ENCODE assay signal across 8 cellular contexts in the genomic region with DNA sequence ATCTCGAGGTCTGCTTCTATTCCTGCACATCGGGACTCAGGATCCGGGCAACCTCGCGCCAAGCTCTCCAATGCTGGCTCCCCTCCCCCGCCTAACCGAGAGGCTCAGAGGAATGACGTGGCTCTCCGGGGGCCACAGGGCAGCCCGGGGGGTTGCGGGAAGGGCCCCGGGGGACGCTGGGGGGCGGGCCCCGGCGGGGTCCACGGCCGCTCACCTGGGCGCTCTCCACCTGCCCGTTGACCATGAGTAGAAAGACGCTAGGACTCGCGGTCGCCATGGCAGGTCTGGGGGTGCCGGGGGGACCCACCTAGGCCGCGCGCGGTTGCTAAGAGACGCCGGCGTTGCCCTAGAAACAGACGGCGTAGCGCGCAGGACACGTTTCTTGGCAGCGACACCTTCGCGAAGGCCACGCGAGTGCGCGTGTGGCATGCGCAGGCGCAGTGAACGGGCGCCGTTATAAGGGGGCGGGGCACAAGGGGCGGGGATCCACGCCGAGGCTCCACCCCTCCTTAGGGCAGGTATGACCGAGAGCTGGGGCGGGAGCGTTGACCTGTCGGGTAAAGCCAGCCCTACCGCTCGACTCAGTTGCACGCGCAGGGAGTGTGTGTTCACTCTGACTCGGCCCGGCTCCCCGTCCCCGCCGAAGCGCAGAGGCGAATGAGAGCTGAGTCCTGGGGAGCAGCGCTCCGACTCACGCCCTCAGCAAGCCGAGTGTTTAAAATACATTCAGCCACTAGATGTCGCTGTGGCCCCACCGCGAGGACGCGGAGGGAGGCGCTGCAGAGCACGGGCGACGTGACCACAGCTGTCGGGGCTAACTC. TPM values are rescaled to one million over a fixed set of nuclear protein-coding genes. Genes with fewer than 3 reads are reported as not detected.
DNase-seq lines count a peak whose midpoint lies in the region; ATAC-seq and TF ChIP-seq lines count a peak whose summit lies in the region.

A gene with protein sequence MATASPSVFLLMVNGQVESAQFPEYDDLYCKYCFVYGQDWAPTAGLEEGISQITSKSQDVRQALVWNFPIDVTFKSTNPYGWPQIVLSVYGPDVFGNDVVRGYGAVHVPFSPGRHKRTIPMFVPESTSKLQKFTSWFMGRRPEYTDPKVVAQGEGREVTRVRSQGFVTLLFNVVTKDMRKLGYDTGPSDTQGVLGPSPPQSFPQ (minus strand): TSS at position 431 of the 821 bp plus-strand sequence. CDS start 154 bp downstream, at position 277.

- peak; percentile 99 for TF ChIP-seq RAD21 in Ishikawa (IDR thresholded peaks at IDR 0.05; ENCODE audit: low read depth)

- peak within 1 kb of the TSS; percentile 87 for H3K4me3 Mint-ChIP-seq in activated T-helper 1 cell treated with anti-CD3 and anti-CD28 coated beads, Interleukin-12 subunit alpha, Interleukin-12 subunit beta, Interleukin-2, Interleukin-4 antibody, amounts not matched to agents 30 ng/mL and 10 ng/mL and 1 ng/mL, durations not matched to agents 14 hours and 24 hours and 36 hours
- H3K4me3 Mint-ChIP-seq in naive B cell = peak within 1 kb of the TSS; percentile 70 to 97 (median 94)
- peak within 1 kb of the TSS; percentile 84 for H3K4me3 Mint-ChIP-seq in stimulated activated memory B cell treated with anti-CD40 and anti-IgM and Interleukin-4, amounts not matched to agents 10 μg/mL and 1 μg/mL and 100 μg/mL, for 72 hours

- intact Hi-C loops in activated T-helper 1 cell treated with anti-CD3 and anti-CD28 coated beads, Interleukin-12 subunit alpha, Interleukin-12 subunit beta, Interleukin-2, Interleukin-4 antibody, amounts not matched to agents 30 ng/mL and 10 ng/mL and 1 ng/mL, durations not matched to agents 14 hours and 24 hours and 36 hours (cut with micrococcal nuclease) = loop anchor here (1.0 to 5.0 kb wide), 5 partner anchors 15 to 404 kb away; a partner anchor contains a TSS

- H3K36me3 Mint-ChIP-seq in activated T-helper 1 cell treated with anti-CD3 and anti-CD28 coated beads, Interleukin-12 subunit alpha, Interleukin-12 subunit beta, Interleukin-2, Interleukin-4 antibody, amounts not matched to agents 30 ng/mL and 10 ng/mL and 1 ng/mL, durations not matched to agents 14 hours and 24 hours and 36 hours (ENCODE audit: low read depth) = no peaks in the 10 kb centered on the region
- H3K36me3 Mint-ChIP-seq in naive B cell = no peaks in the 10 kb centered on the region
- no peaks in the 10 kb centered on the region for H3K36me3 Mint-ChIP-seq in stimulated activated memory B cell treated with anti-CD40 and anti-IgM and Interleukin-4, amounts not matched to agents 10 μg/mL and 1 μg/mL and 100 μg/mL, for 72 hours

- no peak for TF ChIP-seq EP300 in Ishikawa (IDR thresholded peaks at IDR 0.05; ENCODE audit: borderline replicate concordance)

- peak within 1 kb of the TSS; percentile 67 for H3K27ac Mint-ChIP-seq in activated T-helper 1 cell treated with anti-CD3 and anti-CD28 coated beads, Interleukin-12 subunit alpha, Interleukin-12 subunit beta, Interleukin-2, Interleukin-4 antibody, amounts not matched to agents 30 ng/mL and 10 ng/mL and 1 ng/mL, durations not matched to agents 14 hours and 24 hours and 36 hours
- peak within 1 kb of the TSS; percentile 66 to 96 (median 92) for H3K27ac Mint-ChIP-seq in naive B cell
- H3K27ac Mint-ChIP-seq in stimulated activated memory B cell treated with anti-CD40 and anti-IgM and Interleukin-4, amounts not matched to agents 10 μg/mL and 1 μg/mL and 100 μg/mL, for 72 hours = peak within 1 kb of the TSS; percentile 22

- H3K27me3 Mint-ChIP-seq in activated T-helper 1 cell treated with anti-CD3 and anti-CD28 coated beads, Interleukin-12 subunit alpha, Interleukin-12 subunit beta, Interleukin-2, Interleukin-4 antibody, amounts not matched to agents 30 ng/mL and 10 ng/mL and 1 ng/mL, durations not matched to agents 14 hours and 24 hours and 36 hours (ENCODE audit: insufficient read depth) = peaks cover 16% of the 10 kb centered on the region
- H3K27me3 Mint-ChIP-seq in naive B cell = peaks cover 17 to 35% (median 25%) of the 10 kb centered on the region in 3 donors
- peaks cover 8% of the 10 kb centered on the region for H3K27me3 Mint-ChIP-seq in stimulated activated memory B cell treated with anti-CD40 and anti-IgM and Interleukin-4, amounts not matched to agents 10 μg/mL and 1 μg/mL and 100 μg/mL, for 72 hours

- DNase-seq in DMS53 (lab: John Stamatoyannopoulos, UW) = peak; percentile 94
- DNase-seq in activated T-helper 1 cell treated with anti-CD3 and anti-CD28 coated beads, Interleukin-12 subunit alpha, Interleukin-12 subunit beta, Interleukin-2, Interleukin-4 antibody, amounts not matched to agents 30 ng/mL and 10 ng/mL and 1 ng/mL, durations not matched to agents 14 hours and 24 hours and 36 hours (ENCODE audit: low spot score) = peak; percentile 85
- DNase-seq in fibroblast of gingiva (ENCODE audit: low read depth) = peak; percentile 91
- peak; percentile 90 for DNase-seq in naive B cell

- peaks cover 7% of the 10 kb centered on the region for H3K4me1 Mint-ChIP-seq in activated T-helper 1 cell treated with anti-CD3 and anti-CD28 coated beads, Interleukin-12 subunit alpha, Interleukin-12 subunit beta, Interleukin-2, Interleukin-4 antibody, amounts not matched to agents 30 ng/mL and 10 ng/mL and 1 ng/mL, durations not matched to agents 14 hours and 24 hours and 36 hours (ENCODE audit: low read depth)
- peaks cover 5 to 17% (median 12%) of the 10 kb centered on the region in 3 donors for H3K4me1 Mint-ChIP-seq in naive B cell
- peaks cover 15% of the 10 kb centered on the region for H3K4me1 Mint-ChIP-seq in stimulated activated memory B cell treated with anti-CD40 and anti-IgM and Interleukin-4, amounts not matched to agents 10 μg/mL and 1 μg/mL and 100 μg/mL, for 72 hours

- ATAC-seq in GM21576 (IDR thresholded peaks at IDR 0.05; ENCODE audit: unreplicated experiment) (peak; percentile 67), naive B cell (ENCODE audit: low read depth in 2 of 2) (peak; percentile 84)
- ATAC-seq in stimulated activated memory B cell treated with anti-CD40 and anti-IgM and Interleukin-4, amounts not matched to agents 10 μg/mL and 1 μg/mL and 100 μg/mL, for 72 hours = peak; percentile 92

- H3K9me3 Mint-ChIP-seq in activated T-helper 1 cell treated with anti-CD3 and anti-CD28 coated beads, Interleukin-12 subunit alpha, Interleukin-12 subunit beta, Interleukin-2, Interleukin-4 antibody, amounts not matched to agents 30 ng/mL and 10 ng/mL and 1 ng/mL, durations not matched to agents 14 hours and 24 hours and 36 hours = no peaks in the 10 kb centered on the region
- H3K9me3 Mint-ChIP-seq in naive B cell = peaks cover 0 to 1% (median 0%) of the 10 kb centered on the region in 7 donors
- no peaks in the 10 kb centered on the region for H3K9me3 Mint-ChIP-seq in stimulated activated memory B cell treated with anti-CD40 and anti-IgM and Interleukin-4, amounts not matched to agents 10 μg/mL and 1 μg/mL and 100 μg/mL, for 72 hours

TF ChIP-seq in Ishikawa, 13 proteins besides CTCF, POLR2A, EP300 and RAD21 (continues in another document):
- TF ChIP-seq EGR1 (IDR thresholded peaks at IDR 0.05) (peak; percentile 32; the same call in 1 of the 2 replicates), FOXM1 (IDR thresholded peaks at IDR 0.05; ENCODE audit: borderline replicate concordance, low read depth) (no peak), CREB1 (IDR thresholded peaks at IDR 0.05; ENCODE audit: low read depth) (no peak; the same call in 1 of the 2 replicates), TAF1 (IDR thresholded peaks at IDR 0.05; ENCODE audit: low read depth) (no peak; the same call in 1 of the 2 replicates), TCF12 (IDR thresholded peaks at IDR 0.05; ENCODE audit: low read depth) (no peak; the same call in 1 of the 2 replicates), NFIC (IDR thresholded peaks at IDR 0.05) (no peak; the same call in 1 of the 2 replicates), TEAD4 (IDR thresholded peaks at IDR 0.05) (peak; percentile 43), CEBPB (IDR thresholded peaks at IDR 0.05) (no peak)
- TF ChIP-seq, protein P1, sequence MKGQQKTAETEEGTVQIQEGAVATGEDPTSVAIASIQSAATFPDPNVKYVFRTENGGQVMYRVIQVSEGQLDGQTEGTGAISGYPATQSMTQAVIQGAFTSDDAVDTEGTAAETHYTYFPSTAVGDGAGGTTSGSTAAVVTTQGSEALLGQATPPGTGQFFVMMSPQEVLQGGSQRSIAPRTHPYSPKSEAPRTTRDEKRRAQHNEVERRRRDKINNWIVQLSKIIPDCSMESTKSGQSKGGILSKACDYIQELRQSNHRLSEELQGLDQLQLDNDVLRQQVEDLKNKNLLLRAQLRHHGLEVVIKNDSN (IDR thresholded peaks at IDR 0.05) = peak; percentile 21; the same call in 1 of the 2 replicates

TF ChIP-seq in PFSK-1, 5 proteins besides CTCF, POLR2A, EP300 and RAD21 (continues in another document):
- TF ChIP-seq, protein P2, sequence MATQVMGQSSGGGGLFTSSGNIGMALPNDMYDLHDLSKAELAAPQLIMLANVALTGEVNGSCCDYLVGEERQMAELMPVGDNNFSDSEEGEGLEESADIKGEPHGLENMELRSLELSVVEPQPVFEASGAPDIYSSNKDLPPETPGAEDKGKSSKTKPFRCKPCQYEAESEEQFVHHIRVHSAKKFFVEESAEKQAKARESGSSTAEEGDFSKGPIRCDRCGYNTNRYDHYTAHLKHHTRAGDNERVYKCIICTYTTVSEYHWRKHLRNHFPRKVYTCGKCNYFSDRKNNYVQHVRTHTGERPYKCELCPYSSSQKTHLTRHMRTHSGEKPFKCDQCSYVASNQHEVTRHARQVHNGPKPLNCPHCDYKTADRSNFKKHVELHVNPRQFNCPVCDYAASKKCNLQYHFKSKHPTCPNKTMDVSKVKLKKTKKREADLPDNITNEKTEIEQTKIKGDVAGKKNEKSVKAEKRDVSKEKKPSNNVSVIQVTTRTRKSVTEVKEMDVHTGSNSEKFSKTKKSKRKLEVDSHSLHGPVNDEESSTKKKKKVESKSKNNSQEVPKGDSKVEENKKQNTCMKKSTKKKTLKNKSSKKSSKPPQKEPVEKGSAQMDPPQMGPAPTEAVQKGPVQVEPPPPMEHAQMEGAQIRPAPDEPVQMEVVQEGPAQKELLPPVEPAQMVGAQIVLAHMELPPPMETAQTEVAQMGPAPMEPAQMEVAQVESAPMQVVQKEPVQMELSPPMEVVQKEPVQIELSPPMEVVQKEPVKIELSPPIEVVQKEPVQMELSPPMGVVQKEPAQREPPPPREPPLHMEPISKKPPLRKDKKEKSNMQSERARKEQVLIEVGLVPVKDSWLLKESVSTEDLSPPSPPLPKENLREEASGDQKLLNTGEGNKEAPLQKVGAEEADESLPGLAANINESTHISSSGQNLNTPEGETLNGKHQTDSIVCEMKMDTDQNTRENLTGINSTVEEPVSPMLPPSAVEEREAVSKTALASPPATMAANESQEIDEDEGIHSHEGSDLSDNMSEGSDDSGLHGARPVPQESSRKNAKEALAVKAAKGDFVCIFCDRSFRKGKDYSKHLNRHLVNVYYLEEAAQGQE (IDR thresholded peaks at IDR 0.05; ENCODE audit: insufficient read depth in 1 of 2, low read depth in 2 of 2, low read length in 2 of 2) = no peak; a peak in 1 of 4 replicates
- TF ChIP-seq POLR2AphosphoS5 (IDR thresholded peaks at IDR 0.05; ENCODE audit: low read depth, low read length) = peak; percentile 78; the same call in 1 of the 2 replicates

RNA-seq across cellular contexts. Expression of the gene that starts here (rescaled TPM):
- 29.9 TPM for polyA plus RNA-seq in PFSK-1 (2012; ENCODE audit: insufficient read length, low read depth)
- 4.3 and 5.6 TPM in 2 replicates for total RNA-seq in activated T-helper 1 cell treated with anti-CD3 and anti-CD28 coated beads, Interleukin-12 subunit alpha, Interleukin-12 subunit beta, Interleukin-2, Interleukin-4 antibody, amounts not matched to agents 30 ng/mL and 10 ng/mL and 1 ng/mL, durations not matched to agents 14 hours and 24 hours and 36 hours
- polyA plus RNA-seq in naive B cell (ENCODE audit: low read depth in 6 of 6) = 1 to 10 TPM; 1.2 to 4.1 (median 1.6) TPM

Comparison
In these comparisons a context has a peak if more than half of its experiments do, and no peak if none do; other contexts are left out.
1. Peak in every context shown above with its lines: DNase-seq and ATAC-seq.
2. H3K27ac Mint-ChIP-seq: peak in every context shown above with its lines; median percentile 92 in naive B cell; 67 in activated T-helper 1 cell treated with anti-CD3 and anti-CD28 coated beads, Interleukin-12 subunit alpha, Interleukin-12 subunit beta, Interleukin-2, Interleukin-4 antibody, amounts not matched to agents 30 ng/mL and 10 ng/mL and 1 ng/mL, durations not matched to agents 14 hours and 24 hours and 36 hours; 22 in stimulated activated memory B cell treated with anti-CD40 and anti-IgM and Interleukin-4, amounts not matched to agents 10 μg/mL and 1 μg/mL and 100 μg/mL, for 72 hours.